28 cellular contexts compared by ENCODE assay signal in the genomic region with DNA sequence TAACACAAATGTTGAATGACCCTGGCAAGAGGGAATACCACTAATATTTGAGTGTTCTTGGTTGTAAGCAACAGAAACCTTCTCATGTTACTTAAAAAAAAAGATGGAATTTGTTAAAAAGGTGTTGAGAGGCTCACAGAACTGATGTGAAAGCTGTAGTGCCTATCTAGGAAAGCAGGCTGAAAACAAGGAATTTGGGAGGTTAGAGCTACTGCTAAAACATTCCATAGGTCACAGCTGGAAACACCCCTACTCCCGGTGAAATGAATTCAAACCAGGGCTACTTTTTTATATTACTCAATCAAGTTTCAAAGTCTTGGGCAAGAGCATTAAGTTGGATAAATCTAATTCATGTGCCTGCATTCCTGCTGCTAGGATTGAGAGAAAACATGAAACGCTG.
"Had no signal": no experiment of that assay in that cellular context is flagged by ENCODE, and none has a peak within 500 bp of the region (broad histone marks: within the 10 kb centered on the region; RNA-seq: fewer than 3 reads in every experiment).

No MANE protein-coding gene starts in this region.

- H3K27me3 ChIP-seq: brain microvascular endothelial cell, SJCRH30 had no signal

- H3K4me3 ChIP-seq: K562, SJCRH30, SK-N-MC had no signal

- H3K36me3 ChIP-seq: brain microvascular endothelial cell, SJCRH30 had no signal

- H3K4me1 ChIP-seq: SJCRH30 had no signal

- DNase-seq: activated CD4-positive, alpha-beta T cell treated with anti-CD3 and anti-CD28 coated beads for 36 hours; activated CD4-positive, alpha-beta T cell treated with anti-CD3 and anti-CD28 coated beads, Interleukin-2, amount 10 ng/mL, durations not matched to agents 7 days and 5 days; activated CD4-positive, alpha-beta T cell treated with anti-CD3 and anti-CD28 coated beads, Interleukin-2, amount 50 U/mL, for 48 hours; activated CD8-positive, alpha-beta T cell treated with anti-CD3 and anti-CD28 coated beads, Interleukin-2, amount 10 ng/mL, durations not matched to agents 7 days and 5 days; activated gamma-delta T cell treated with Interleukin-2 at 50 U/mL for 16 hours; activated naive CD4-positive, alpha-beta T cell treated with anti-CD3 and anti-CD28 coated beads for 36 hours; activated T-cell treated with anti-CD3 and anti-CD28 coated beads, Interleukin-2, amount 50 U/mL, for 24 hours; amniotic stem cell; aorta; brain microvascular endothelial cell; central memory CD4-positive, alpha-beta T cell; Karpas-422; NCI-H1105; NCI-H1417 treated with DMSO at 0.1 percent for 48 hours; NCI-H187 treated with DMSO at 0.1 percent for 48 hours; NCI-H2081; NCI-H2171 treated with DMSO at 0.1 percent for 48 hours; NCI-H2227 treated with DMSO at 0.1 percent for 48 hours; NCI-H446; NCI-H524; SHP77; SJCRH30 had no signal

- H3K27ac ChIP-seq: brain microvascular endothelial cell, SJCRH30, SK-N-MC had no signal

- FAIRE-seq: K562, TTC549 had no signal

- H3K9me3 ChIP-seq: SJCRH30 had no signal

- ATAC-seq: activated CD4-positive, alpha-beta T cell treated with anti-CD3 and anti-CD28 coated beads for 36 hours; activated CD4-positive, CD25-positive, alpha-beta regulatory T cell treated with anti-CD3 and anti-CD28 coated beads, Interleukin-2, amount 50 U/mL, for 24 hours; activated CD8-positive, alpha-beta T cell treated with anti-CD3 and anti-CD28 coated beads, Interleukin-2, amount 10 ng/mL, durations not matched to agents 7 days and 5 days; activated naive CD4-positive, alpha-beta T cell treated with anti-CD3 and anti-CD28 coated beads, Interleukin-2, amount 50 U/mL, for 72 hours; K562; Panc1 had no signal
